Comparison of ENCODE assay signal across 8 cellular contexts in the genomic region with DNA sequence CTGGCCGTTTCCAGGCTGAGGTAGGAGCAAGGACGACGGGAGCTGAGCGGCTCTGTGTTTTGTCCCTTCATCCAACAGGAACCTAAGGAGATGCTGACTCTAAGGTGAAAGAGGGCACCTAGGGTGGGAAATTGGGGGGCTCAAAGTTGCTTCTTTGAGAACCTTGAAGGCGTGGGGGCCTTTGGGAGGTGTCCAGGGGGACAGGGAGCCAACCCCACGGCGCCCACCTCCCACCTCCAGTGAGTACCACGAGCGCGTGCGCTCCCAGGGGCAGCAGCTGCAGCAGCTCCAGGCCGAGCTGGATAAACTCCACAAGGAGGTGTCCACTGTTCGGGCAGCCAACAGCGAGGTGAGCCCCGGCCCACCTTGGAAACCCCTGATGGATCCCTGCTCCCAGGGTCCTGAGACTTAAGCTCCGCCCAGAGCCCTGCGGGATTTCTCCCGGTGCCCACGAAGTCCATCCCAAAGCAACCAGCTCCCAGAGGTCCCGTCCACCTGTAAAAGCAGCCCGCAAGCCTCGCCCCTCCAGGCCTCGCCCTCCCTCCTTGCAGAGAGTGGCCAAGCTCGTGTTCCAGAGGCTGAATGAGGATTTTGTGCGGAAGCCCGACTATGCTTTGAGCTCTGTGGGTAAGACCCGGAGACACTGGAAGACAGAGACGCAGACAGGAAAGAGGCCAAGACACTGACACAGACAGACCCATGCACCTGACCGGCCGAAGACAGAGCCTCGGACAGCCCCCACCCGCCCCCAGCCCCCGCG. TPM values are rescaled to one million over a fixed set of nuclear protein-coding genes. Genes with fewer than 3 reads are reported as not detected.
DNase-seq lines count a peak whose midpoint lies in the region; ATAC-seq and TF ChIP-seq lines count a peak whose summit lies in the region.

No MANE protein-coding gene starts in this region.

- peak overlapping the region; percentile 97 for H3K4me2 ChIP-seq in fibroblast of lung (ENCODE audit: extremely low read depth, insufficient read depth, low read length)

- H3K27ac ChIP-seq in fibroblast of lung (ENCODE audit: insufficient read depth, low read length), result peak overlapping the region; percentile 43
- H3K27ac ChIP-seq in rectal smooth muscle tissue (ENCODE audit: low read depth, low read length), result no peak overlapping the region

- CTCF ChIA-PET in activated B cell treated with CpG ODN at 0.5 μM for 24 hours (lab: Charles Lee), result interaction anchor here (0.8 to 2.3 kb wide), 12 partner anchors 9 to 265 kb away, joined by 3 to 11 read pairs (median 4); a partner anchor contains a TSS

- H3K27ac Mint-ChIP-seq in HFFc6 (peak overlapping the region; percentile 97), activated B cell treated with CpG ODN at 0.5 μM for 24 hours (peak overlapping the region; percentile 24)

- peaks cover 28% of the 10 kb centered on the region for H3K4me1 Mint-ChIP-seq in HFFc6 (ENCODE audit: low read depth)
- peaks cover 41% of the 10 kb centered on the region for H3K4me1 Mint-ChIP-seq in activated B cell treated with CpG ODN at 0.5 μM for 24 hours

- no peaks in the 10 kb centered on the region; the same call in 1 of the 2 replicates for H3K36me3 Mint-ChIP-seq in HFFc6 (ENCODE audit: low read depth)
- peaks cover 7% of the 10 kb centered on the region for H3K36me3 Mint-ChIP-seq in activated B cell treated with CpG ODN at 0.5 μM for 24 hours (ENCODE audit: low read depth)

- H3K27me3 ChIP-seq in BE2C (no peaks in the 10 kb centered on the region), fibroblast of lung (ENCODE audit: control insufficient read depth, insufficient read depth, low read length) (no peaks in the 10 kb centered on the region), rectal smooth muscle tissue (ENCODE audit: control insufficient read depth, insufficient read depth, low read length) (no peaks in the 10 kb centered on the region)

- H3K9me3 Mint-ChIP-seq in HFFc6, result no peaks in the 10 kb centered on the region
- no peaks in the 10 kb centered on the region for H3K9me3 Mint-ChIP-seq in activated B cell treated with CpG ODN at 0.5 μM for 24 hours

- DNase-seq in BE2C (peak; percentile 31), HFFc6 (peak; percentile 6), activated B cell treated with CpG ODN at 0.5 μM for 24 hours (peak; percentile 27), fibroblast of lung (ENCODE audit: low read depth in 2 of 2) (peak; percentile 15 to 23), NCI-H2029 (lab: John Stamatoyannopoulos, UW) (no peak), mucosa of gallbladder (ENCODE audit: low spot score) (no peak)

- intact Hi-C loops in activated B cell treated with CpG ODN at 0.5 μM for 24 hours (cut with micrococcal nuclease), result loop anchor here (1.0 to 5.0 kb wide), 7 partner anchors 20 to 526 kb away; a partner anchor contains a TSS

- H3K4me1 ChIP-seq in BE2C, result peaks cover 9% of the 10 kb centered on the region
- H3K4me1 ChIP-seq in fibroblast of lung (ENCODE audit: control insufficient read depth, extremely low read depth, insufficient read depth, low read length), result peaks cover 16% of the 10 kb centered on the region
- peaks cover 2% of the 10 kb centered on the region for H3K4me1 ChIP-seq in rectal smooth muscle tissue (ENCODE audit: control insufficient read depth, insufficient read depth, low read length)

- H3K9ac ChIP-seq in fibroblast of lung (ENCODE audit: insufficient read depth, low read length) (peak overlapping the region; percentile 40), rectal smooth muscle tissue (ENCODE audit: low read length) (no peak overlapping the region)

- H3K4me3 Mint-ChIP-seq in HFFc6 (peak overlapping the region; percentile 89), activated B cell treated with CpG ODN at 0.5 μM for 24 hours (peak overlapping the region; percentile 90)

- no peaks in the 10 kb centered on the region for H3K79me2 ChIP-seq in fibroblast of lung (ENCODE audit: control insufficient read depth, insufficient read depth, low read length)

- peak overlapping the region; percentile 39 for H2AFZ ChIP-seq in fibroblast of lung (ENCODE audit: low read length)

- no peak for TF ChIP-seq CTCF in BE2C (IDR thresholded peaks at IDR 0.05; ENCODE audit: low read depth, low read length)
- no peak for TF ChIP-seq CTCF in HFFc6 (IDR thresholded peaks at IDR 0.05)
- no peak for TF ChIP-seq CTCF in activated B cell treated with CpG ODN at 0.5 μM for 24 hours (IDR thresholded peaks at IDR 0.05)
- TF ChIP-seq CTCF in fibroblast of lung (conservative IDR thresholded peaks at IDR 0.05 in 1 of 2, IDR thresholded peaks at IDR 0.05 in 1 of 2; ENCODE audit: low read depth in 1 of 2, low read length in 2 of 2), result no peak

- no peaks in the 10 kb centered on the region for H4K20me1 ChIP-seq in fibroblast of lung (ENCODE audit: control insufficient read depth, extremely low read depth, insufficient read depth, low read length)

- POLR2A ChIA-PET in activated B cell treated with CpG ODN at 0.5 μM for 24 hours (lab: Charles Lee), result interaction anchor here (0.5 to 6.0 kb wide), 10 partner anchors 45 to 336 kb away, joined by 3 to 67 read pairs (median 6); a partner anchor contains a TSS

- H3K4me3 ChIP-seq in BE2C (ENCODE audit: low read depth, low read length) (peak overlapping the region; percentile 80), fibroblast of lung (replicated peaks in 1 of 4; ENCODE audit: control extremely low read depth in 1 of 4, insufficient read depth in 1 of 4, low read depth in 3 of 4, low read length in 4 of 4) (peak overlapping the region; percentile 54 to 71 (median 62)), rectal smooth muscle tissue (ENCODE audit: low read length) (peak overlapping the region; percentile 67)

- peaks cover 13% of the 10 kb centered on the region for H3K27me3 Mint-ChIP-seq in HFFc6 (ENCODE audit: insufficient read depth)
- H3K27me3 Mint-ChIP-seq in activated B cell treated with CpG ODN at 0.5 μM for 24 hours, result peaks cover 2% of the 10 kb centered on the region

- ATAC-seq in activated B cell treated with CpG ODN at 0.5 μM for 24 hours (ENCODE audit: low read depth) (no peak), GM21526 (IDR thresholded peaks at IDR 0.05; ENCODE audit: low FRiP score, unreplicated experiment) (no peak)

- H3K36me3 ChIP-seq in BE2C (no peaks in the 10 kb centered on the region; the same call in 1 of the 2 replicates), fibroblast of lung (ENCODE audit: control insufficient read depth, insufficient read depth, low read length) (peaks cover 8% of the 10 kb centered on the region), rectal smooth muscle tissue (ENCODE audit: control insufficient read depth, insufficient read depth, low read length) (no peaks in the 10 kb centered on the region)

- H3K9me3 ChIP-seq in BE2C, result no peaks in the 10 kb centered on the region
- H3K9me3 ChIP-seq in fibroblast of lung (ENCODE audit: control insufficient read depth, insufficient read depth, low read depth, low read length), result no peaks in the 10 kb centered on the region

RNA-seq across cellular contexts. Expression of a gene that starts 2.9 kb away (rescaled TPM):
- polyA plus RNA-seq in BE2C (2012; ENCODE audit: insufficient read depth, insufficient read length, low read depth), result 4.7 TPM
- total RNA-seq in HFFc6 (2021; fragmentation: NEBNext Ultra II Directional; extraction: Animal tissue kit (Norgen Biotek cat#: 25700)), result 1 to 10 TPM; 2.2 to 3.6 (median 2.8) TPM
- total RNA-seq in activated B cell treated with CpG ODN at 0.5 μM for 24 hours (1.5 and 2.2 TPM in 2 replicates), fibroblast of lung (6.6 and 8.5 TPM in 2 replicates), mucosa of gallbladder (7.2 TPM)
- polyA plus RNA-seq in fibroblast of lung, result 2.6 and 4.3 TPM in 2 replicates
- 2.7 and 7.9 TPM in 2 replicates for polyA plus RNA-seq in fibroblast of lung (2012)
- polyA minus RNA-seq in fibroblast of lung (ENCODE audit: low replicate concordance), result 5.3 TPM in 1 of 2 replicates, not detected in the other

RNA-seq across cellular contexts. Expression of a gene that starts 46.1 kb away (rescaled TPM):
- polyA plus RNA-seq in BE2C (2012; ENCODE audit: insufficient read depth, insufficient read length, low read depth), result 549 TPM
- 100 to 1,000 TPM; 200 to 230 (median 213) TPM for total RNA-seq in HFFc6 (2021; fragmentation: NEBNext Ultra II Directional; extraction: Animal tissue kit (Norgen Biotek cat#: 25700))
- 234 and 264 TPM in 2 replicates for total RNA-seq in activated B cell treated with CpG ODN at 0.5 μM for 24 hours
- total RNA-seq in fibroblast of lung, result 88.8 and 101 TPM in 2 replicates
- polyA plus RNA-seq in fibroblast of lung, result 128 and 146 TPM in 2 replicates
- polyA plus RNA-seq in fibroblast of lung (2012), result 162 and 173 TPM in 2 replicates
- polyA minus RNA-seq in fibroblast of lung (ENCODE audit: low replicate concordance), result 232 and 304 TPM in 2 replicates
- 195 TPM for total RNA-seq in mucosa of gallbladder

RNA-seq across cellular contexts. Expression of a gene that starts 46.1 kb away (rescaled TPM):
- polyA plus RNA-seq in BE2C (2012; ENCODE audit: insufficient read depth, insufficient read length, low read depth), result 41.7 TPM
- 10 to 100 TPM; 61.5 to 85.3 (median 78.7) TPM for total RNA-seq in HFFc6 (2021; fragmentation: NEBNext Ultra II Directional; extraction: Animal tissue kit (Norgen Biotek cat#: 25700))
- total RNA-seq in activated B cell treated with CpG ODN at 0.5 μM for 24 hours (129 and 139 TPM in 2 replicates), fibroblast of lung (29.9 and 31.8 TPM in 2 replicates), mucosa of gallbladder (68.5 TPM)
- 109 and 126 TPM in 2 replicates for polyA plus RNA-seq in fibroblast of lung
- polyA plus RNA-seq in fibroblast of lung (2012), result 49.7 and 52.6 TPM in 2 replicates
- 51.6 and 109 TPM in 2 replicates for polyA minus RNA-seq in fibroblast of lung (ENCODE audit: low replicate concordance)

Comparison
In these comparisons a context has a peak if more than half of its experiments do, and no peak if none do; other contexts are left out.
1. DNase-seq: peak in BE2C (single experiment), HFFc6 (single experiment), activated B cell treated with CpG ODN at 0.5 μM for 24 hours (single experiment) and fibroblast of lung (2 of 2); none in NCI-H2029 (single experiment) and mucosa of gallbladder (single experiment).
2. Peak in every context shown above with its lines, with median percentiles within 50 percentile points of each other: H3K4me3 ChIP-seq.